In the genomic region with DNA sequence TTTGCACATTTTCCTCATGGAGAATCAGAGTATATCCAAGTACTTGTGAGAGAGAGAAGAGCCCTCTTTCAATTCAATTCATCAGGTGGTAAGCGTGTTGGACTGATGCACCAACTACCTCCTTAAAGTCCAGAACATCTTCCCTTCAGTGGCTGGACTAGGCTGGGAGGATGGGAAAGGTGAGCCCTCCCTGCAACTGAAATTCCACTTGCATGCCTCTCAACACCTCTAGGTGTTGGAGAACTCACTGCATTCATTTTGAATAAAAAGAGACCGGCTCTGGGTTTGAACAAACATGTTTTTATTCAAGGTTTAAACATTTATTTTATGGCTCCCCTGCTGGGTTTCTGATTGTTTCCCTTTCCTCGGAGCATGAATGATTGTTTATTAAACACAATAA, we compare ENCODE assay signal across 18 cellular contexts.
DNase-seq lines count a peak whose midpoint lies in the region; ATAC-seq and TF ChIP-seq lines count a peak whose summit lies in the region.
"Had no signal": no experiment of that assay in that cellular context is flagged by ENCODE, and none has a peak within 500 bp of the region (broad histone marks: within the 10 kb centered on the region; RNA-seq: fewer than 3 reads in every experiment).

No MANE protein-coding gene starts in this region.

- DNase-seq in NCI-H748 (lab: John Stamatoyannopoulos, UW; ENCODE audit: unreplicated experiment) (peak; percentile 4), NCI-H748 treated with DMSO at 0.1 percent for 48 hours (lab: John Stamatoyannopoulos, UW) (no peak), cardiac muscle cell (ENCODE audit: low read depth in 1 of 2, low spot score in 1 of 2) (peak in 1 of 2 donors; percentile 70), right atrium auricular region (ENCODE audit: low spot score) (no peak), WTC11 (ENCODE audit: low spot score) (no peak)
- DNase-seq in activated CD4-positive, alpha-beta T cell treated with anti-CD3 and anti-CD28 coated beads for 4 hours, result no peak
- DNase-seq: AML-193; Caco-2; Calu3; CD4-positive, alpha-beta T cell; CD8-positive, alpha-beta T cell; DMS79 treated with DMSO at 0.1 percent for 48 hours; GF-D8 had no signal

- no peak overlapping the region for H3K27ac Mint-ChIP-seq in WTC11
- H3K27ac Mint-ChIP-seq: B cell; CD4-positive, alpha-beta T cell; CD8-positive, alpha-beta T cell had no signal

- no peaks in the 10 kb centered on the region for H3K36me3 Mint-ChIP-seq in WTC11
- H3K36me3 Mint-ChIP-seq: CD8-positive, alpha-beta T cell had no signal

- CTCF ChIA-PET in WTC11 (lab: Charles Lee), result no interaction called here

- H3K4me1 ChIP-seq in cardiac muscle cell (ENCODE audit: low read depth), result peaks cover 21% of the 10 kb centered on the region
- peaks cover 0 to 9% of the 10 kb centered on the region in 2 donors for H3K4me1 ChIP-seq in right atrium auricular region
- H3K4me1 ChIP-seq: A549; BLaER1 treated with 17β-estradiol and CSF1 and Interleukin-3, amounts not matched to agents 10 nM and 100 nM; Caco-2 had no signal

- TF ChIP-seq CTCF in cardiac muscle cell (IDR thresholded peaks at IDR 0.05; ENCODE audit: low read depth, low read length), result no peak
- TF ChIP-seq CTCF in right atrium auricular region (IDR thresholded peaks at IDR 0.05), result no peak
- TF ChIP-seq CTCF in WTC11 (IDR thresholded peaks at IDR 0.05), result no peak

- H3K27me3 Mint-ChIP-seq in WTC11 (ENCODE audit: low read depth), result no peaks in the 10 kb centered on the region
- H3K27me3 Mint-ChIP-seq: B cell had no signal

- no peak overlapping the region for H3K4me3 Mint-ChIP-seq in WTC11
- H3K4me3 Mint-ChIP-seq: B cell; CD4-positive, alpha-beta T cell; CD8-positive, alpha-beta T cell had no signal

- H3K27me3 ChIP-seq in cardiac muscle cell (no peaks in the 10 kb centered on the region), right atrium auricular region (no peaks in the 10 kb centered on the region)
- H3K27me3 ChIP-seq: BLaER1 treated with 17β-estradiol and CSF1 and Interleukin-3, amounts not matched to agents 10 nM and 100 nM had no signal

- ATAC-seq in WTC11, result peak; percentile 28; the same call in 1 of the 2 replicates
- ATAC-seq: A549; CD8-positive, alpha-beta T cell had no signal

- H3K4me3 ChIP-seq in cardiac muscle cell (no peak overlapping the region), right atrium auricular region (no peak overlapping the region)
- H3K4me3 ChIP-seq: A549; BLaER1 treated with 17β-estradiol and CSF1 and Interleukin-3, amounts not matched to agents 10 nM and 100 nM had no signal

- peak overlapping the region; percentile 86 for H3K27ac ChIP-seq in cardiac muscle cell
- no peak overlapping the region for H3K27ac ChIP-seq in right atrium auricular region
- H3K27ac ChIP-seq: 22Rv1; A549; BLaER1 treated with 17β-estradiol and CSF1 and Interleukin-3, amounts not matched to agents 10 nM and 100 nM; C4-2B had no signal

- H3K4me1 Mint-ChIP-seq in WTC11, result peaks cover 10% of the 10 kb centered on the region
- H3K4me1 Mint-ChIP-seq: B cell had no signal

- H3K9me3 ChIP-seq in cardiac muscle cell (ENCODE audit: low read depth), result no peaks in the 10 kb centered on the region
- no peaks in the 10 kb centered on the region for H3K9me3 ChIP-seq in right atrium auricular region
- H3K9me3 ChIP-seq: A549; BLaER1 treated with 17β-estradiol and CSF1 and Interleukin-3, amounts not matched to agents 10 nM and 100 nM; Caco-2 had no signal

- POLR2A ChIA-PET in WTC11 (lab: Charles Lee), result no interaction called here

- H3K9me3 Mint-ChIP-seq in WTC11, result no peaks in the 10 kb centered on the region; the same call in 1 of the 2 replicates
- H3K9me3 Mint-ChIP-seq: CD4-positive, alpha-beta T cell; CD8-positive, alpha-beta T cell had no signal

- H3K36me3 ChIP-seq in cardiac muscle cell (no peaks in the 10 kb centered on the region), right atrium auricular region (no peaks in the 10 kb centered on the region)
- H3K36me3 ChIP-seq: BLaER1 treated with 17β-estradiol and CSF1 and Interleukin-3, amounts not matched to agents 10 nM and 100 nM had no signal

TF ChIP-seq in WTC11, 78 proteins besides CTCF, POLR2A, EP300 and RAD21:
- TF ChIP-seq TEAD4 (CRISPR knock-in tag; IDR thresholded peaks at IDR 0.05) (no peak), NR2C2 (CRISPR knock-in tag; IDR thresholded peaks at IDR 0.05) (no peak), ZNF219 (CRISPR knock-in tag; IDR thresholded peaks at IDR 0.05; ENCODE audit: borderline replicate concordance) (no peak), JAZF1 (CRISPR knock-in tag; IDR thresholded peaks at IDR 0.05) (no peak), GRHL2 (CRISPR knock-in tag; IDR thresholded peaks at IDR 0.05; ENCODE audit: insufficient replicate concordance, severe bottlenecking) (no peak), FOXJ3 (CRISPR knock-in tag; IDR thresholded peaks at IDR 0.05; ENCODE audit: borderline replicate concordance) (no peak), ATF1 (CRISPR knock-in tag; IDR thresholded peaks at IDR 0.05) (no peak), GTF2I (CRISPR knock-in tag; conservative IDR thresholded peaks at IDR 0.05) (no peak), SOX15 (CRISPR knock-in tag; IDR thresholded peaks at IDR 0.05) (no peak), NR1H2 (CRISPR knock-in tag; IDR thresholded peaks at IDR 0.05) (no peak), ETV6 (CRISPR knock-in tag; IDR thresholded peaks at IDR 0.05) (no peak)
- TF ChIP-seq, protein P1, sequence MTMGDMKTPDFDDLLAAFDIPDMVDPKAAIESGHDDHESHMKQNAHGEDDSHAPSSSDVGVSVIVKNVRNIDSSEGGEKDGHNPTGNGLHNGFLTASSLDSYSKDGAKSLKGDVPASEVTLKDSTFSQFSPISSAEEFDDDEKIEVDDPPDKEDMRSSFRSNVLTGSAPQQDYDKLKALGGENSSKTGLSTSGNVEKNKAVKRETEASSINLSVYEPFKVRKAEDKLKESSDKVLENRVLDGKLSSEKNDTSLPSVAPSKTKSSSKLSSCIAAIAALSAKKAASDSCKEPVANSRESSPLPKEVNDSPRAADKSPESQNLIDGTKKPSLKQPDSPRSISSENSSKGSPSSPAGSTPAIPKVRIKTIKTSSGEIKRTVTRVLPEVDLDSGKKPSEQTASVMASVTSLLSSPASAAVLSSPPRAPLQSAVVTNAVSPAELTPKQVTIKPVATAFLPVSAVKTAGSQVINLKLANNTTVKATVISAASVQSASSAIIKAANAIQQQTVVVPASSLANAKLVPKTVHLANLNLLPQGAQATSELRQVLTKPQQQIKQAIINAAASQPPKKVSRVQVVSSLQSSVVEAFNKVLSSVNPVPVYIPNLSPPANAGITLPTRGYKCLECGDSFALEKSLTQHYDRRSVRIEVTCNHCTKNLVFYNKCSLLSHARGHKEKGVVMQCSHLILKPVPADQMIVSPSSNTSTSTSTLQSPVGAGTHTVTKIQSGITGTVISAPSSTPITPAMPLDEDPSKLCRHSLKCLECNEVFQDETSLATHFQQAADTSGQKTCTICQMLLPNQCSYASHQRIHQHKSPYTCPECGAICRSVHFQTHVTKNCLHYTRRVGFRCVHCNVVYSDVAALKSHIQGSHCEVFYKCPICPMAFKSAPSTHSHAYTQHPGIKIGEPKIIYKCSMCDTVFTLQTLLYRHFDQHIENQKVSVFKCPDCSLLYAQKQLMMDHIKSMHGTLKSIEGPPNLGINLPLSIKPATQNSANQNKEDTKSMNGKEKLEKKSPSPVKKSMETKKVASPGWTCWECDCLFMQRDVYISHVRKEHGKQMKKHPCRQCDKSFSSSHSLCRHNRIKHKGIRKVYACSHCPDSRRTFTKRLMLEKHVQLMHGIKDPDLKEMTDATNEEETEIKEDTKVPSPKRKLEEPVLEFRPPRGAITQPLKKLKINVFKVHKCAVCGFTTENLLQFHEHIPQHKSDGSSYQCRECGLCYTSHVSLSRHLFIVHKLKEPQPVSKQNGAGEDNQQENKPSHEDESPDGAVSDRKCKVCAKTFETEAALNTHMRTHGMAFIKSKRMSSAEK (CRISPR knock-in tag; IDR thresholded peaks at IDR 0.05; ENCODE audit: borderline replicate concordance), result no peak
- TF ChIP-seq, protein P2, sequence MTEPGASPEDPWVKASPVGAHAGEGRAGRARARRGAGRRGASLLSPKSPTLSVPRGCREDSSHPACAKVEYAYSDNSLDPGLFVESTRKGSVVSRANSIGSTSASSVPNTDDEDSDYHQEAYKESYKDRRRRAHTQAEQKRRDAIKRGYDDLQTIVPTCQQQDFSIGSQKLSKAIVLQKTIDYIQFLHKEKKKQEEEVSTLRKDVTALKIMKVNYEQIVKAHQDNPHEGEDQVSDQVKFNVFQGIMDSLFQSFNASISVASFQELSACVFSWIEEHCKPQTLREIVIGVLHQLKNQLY (CRISPR knock-in tag; IDR thresholded peaks at IDR 0.05), result no peak
- TF ChIP-seq, protein P3, sequence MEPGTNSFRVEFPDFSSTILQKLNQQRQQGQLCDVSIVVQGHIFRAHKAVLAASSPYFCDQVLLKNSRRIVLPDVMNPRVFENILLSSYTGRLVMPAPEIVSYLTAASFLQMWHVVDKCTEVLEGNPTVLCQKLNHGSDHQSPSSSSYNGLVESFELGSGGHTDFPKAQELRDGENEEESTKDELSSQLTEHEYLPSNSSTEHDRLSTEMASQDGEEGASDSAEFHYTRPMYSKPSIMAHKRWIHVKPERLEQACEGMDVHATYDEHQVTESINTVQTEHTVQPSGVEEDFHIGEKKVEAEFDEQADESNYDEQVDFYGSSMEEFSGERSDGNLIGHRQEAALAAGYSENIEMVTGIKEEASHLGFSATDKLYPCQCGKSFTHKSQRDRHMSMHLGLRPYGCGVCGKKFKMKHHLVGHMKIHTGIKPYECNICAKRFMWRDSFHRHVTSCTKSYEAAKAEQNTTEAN (CRISPR knock-in tag; IDR thresholded peaks at IDR 0.05), result no peak
- TF ChIP-seq, protein P4, sequence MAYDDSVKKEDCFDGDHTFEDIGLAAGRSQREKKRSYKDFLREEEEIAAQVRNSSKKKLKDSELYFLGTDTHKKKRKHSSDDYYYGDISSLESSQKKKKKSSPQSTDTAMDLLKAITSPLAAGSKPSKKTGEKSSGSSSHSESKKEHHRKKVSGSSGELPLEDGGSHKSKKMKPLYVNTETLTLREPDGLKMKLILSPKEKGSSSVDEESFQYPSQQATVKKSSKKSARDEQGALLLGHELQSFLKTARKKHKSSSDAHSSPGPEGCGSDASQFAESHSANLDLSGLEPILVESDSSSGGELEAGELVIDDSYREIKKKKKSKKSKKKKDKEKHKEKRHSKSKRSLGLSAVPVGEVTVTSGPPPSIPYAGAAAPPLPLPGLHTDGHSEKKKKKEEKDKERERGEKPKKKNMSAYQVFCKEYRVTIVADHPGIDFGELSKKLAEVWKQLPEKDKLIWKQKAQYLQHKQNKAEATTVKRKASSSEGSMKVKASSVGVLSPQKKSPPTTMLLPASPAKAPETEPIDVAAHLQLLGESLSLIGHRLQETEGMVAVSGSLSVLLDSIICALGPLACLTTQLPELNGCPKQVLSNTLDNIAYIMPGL (CRISPR knock-in tag; IDR thresholded peaks at IDR 0.05), result no peak
